8 cellular contexts compared by ENCODE assay signal in genomic region chr3:186932281-186933181, GRCh38. TPM values are rescaled to one million over a fixed set of nuclear protein-coding genes. Genes with fewer than 3 reads are reported as not detected.
DNase-seq lines count a peak whose midpoint lies in the region; ATAC-seq, FAIRE-seq and TF ChIP-seq lines count a peak whose summit lies in the region.

No MANE protein-coding gene starts in this region.

- H3K36me3 ChIP-seq in SK-N-SH (replicated peaks in 1 of 2; ENCODE audit: control insufficient read depth in 1 of 2, insufficient read depth in 2 of 2, low read length in 1 of 2) (no peaks in the 10 kb centered on the region), iPS-18a (ENCODE audit: control insufficient read depth, low read depth, low read length) (peaks cover 19% of the 10 kb centered on the region), spleen (peaks cover 0 to 43% (median 16%) of the 10 kb centered on the region in 6 donors)

- no peaks in the 10 kb centered on the region for H3K79me2 ChIP-seq in SK-N-SH (ENCODE audit: insufficient read depth)

- no peaks in the 10 kb centered on the region for H3K27me3 Mint-ChIP-seq in activated T-helper 2 cell treated with anti-CD3 and anti-CD28 coated beads, Interferon-gamma antibody, Interleukin-2, Interleukin-4, amounts not matched to agents 10 μg/mL and 5 μg/mL and 100 μg/mL, durations not matched to agents 14 hours and 24 hours and 36 hours (ENCODE audit: low read depth)

- peak overlapping the region; percentile 86 for H3K27ac Mint-ChIP-seq in activated T-helper 2 cell treated with anti-CD3 and anti-CD28 coated beads, Interferon-gamma antibody, Interleukin-2, Interleukin-4, amounts not matched to agents 10 μg/mL and 5 μg/mL and 100 μg/mL, durations not matched to agents 14 hours and 24 hours and 36 hours

- H3K4me3 Mint-ChIP-seq in activated T-helper 2 cell treated with anti-CD3 and anti-CD28 coated beads, Interferon-gamma antibody, Interleukin-2, Interleukin-4, amounts not matched to agents 10 μg/mL and 5 μg/mL and 100 μg/mL, durations not matched to agents 14 hours and 24 hours and 36 hours (ENCODE audit: low read depth), result peak overlapping the region; percentile 92

- H3K9me2 ChIP-seq in SK-N-SH, result no peaks in the 10 kb centered on the region

- intact Hi-C loops in activated T-helper 2 cell treated with anti-CD3 and anti-CD28 coated beads, Interferon-gamma antibody, Interleukin-2, Interleukin-4, amounts not matched to agents 10 μg/mL and 5 μg/mL and 100 μg/mL, durations not matched to agents 14 hours and 24 hours and 36 hours (cut with micrococcal nuclease), result loop anchor here (5.0 kb wide), 2 partner anchors 205 to 995 kb away; partner anchors contain the start of genes RPL39L and TRA2B
- intact Hi-C loops in spleen (cut with DNase I; ENCODE audit: low total_unique reads), result no loop called here

- H3K9ac ChIP-seq in SK-N-SH (no peak overlapping the region), iPS-18a (ENCODE audit: low read length) (peak overlapping the region; percentile 88)

- POLR2A ChIA-PET in SK-N-SH (lab: Yijun Ruan, JAX), result no interaction called here

- peaks cover 38% of the 10 kb centered on the region for H3K36me3 Mint-ChIP-seq in activated T-helper 2 cell treated with anti-CD3 and anti-CD28 coated beads, Interferon-gamma antibody, Interleukin-2, Interleukin-4, amounts not matched to agents 10 μg/mL and 5 μg/mL and 100 μg/mL, durations not matched to agents 14 hours and 24 hours and 36 hours (ENCODE audit: low read depth)

- FAIRE-seq in RCC 7860 (lab: Jason Lieb, UNC), result no peak

- peaks cover 7% of the 10 kb centered on the region for H3K9me3 Mint-ChIP-seq in activated T-helper 2 cell treated with anti-CD3 and anti-CD28 coated beads, Interferon-gamma antibody, Interleukin-2, Interleukin-4, amounts not matched to agents 10 μg/mL and 5 μg/mL and 100 μg/mL, durations not matched to agents 14 hours and 24 hours and 36 hours

- peak overlapping the region; percentile 82 to 90; a peak in 2 of 4 replicates for H3K4me3 ChIP-seq in SK-N-SH (ENCODE audit: low read depth in 2 of 2, low read length in 1 of 2)
- peak overlapping the region; percentile 90 for H3K4me3 ChIP-seq in iPS-18a (ENCODE audit: low read length)
- H3K4me3 ChIP-seq in spleen, result peak overlapping the region; percentile 94 to 99 (median 98)

- H3K4me1 Mint-ChIP-seq in activated T-helper 2 cell treated with anti-CD3 and anti-CD28 coated beads, Interferon-gamma antibody, Interleukin-2, Interleukin-4, amounts not matched to agents 10 μg/mL and 5 μg/mL and 100 μg/mL, durations not matched to agents 14 hours and 24 hours and 36 hours (ENCODE audit: low read depth), result peaks cover 53% of the 10 kb centered on the region

- H3K27me3 ChIP-seq in SK-N-SH (ENCODE audit: insufficient read depth), result no peaks in the 10 kb centered on the region
- peaks cover 4% of the 10 kb centered on the region for H3K27me3 ChIP-seq in iPS-18a (ENCODE audit: control insufficient read depth, insufficient read depth, low read length)
- H3K27me3 ChIP-seq in spleen (replicated peaks in 1 of 7), result no peaks in the 10 kb centered on the region

- H3K9me3 ChIP-seq in SK-N-SH (no peaks in the 10 kb centered on the region), iPS-18a (ENCODE audit: control insufficient read depth, low read depth, low read length) (no peaks in the 10 kb centered on the region), spleen (peaks cover 0 to 3% (median 0%) of the 10 kb centered on the region in 8 donors)

- ATAC-seq in SK-N-SH treated with all-trans-retinoic acid at 6 μM for 48 hours (no peak), esophagus mucosa (no peak)

- WGBS in SK-N-SH (ENCODE audit: low lambda C conversion rate), result 75% methylated on average over 14 of the region's 15 CpGs
- WGBS in spleen, 5 donors, result 24 to 33% (median 26%) methylated on average over 15 of the region's 15 CpGs

- peak overlapping the region; percentile 97 for H3K4me2 ChIP-seq in SK-N-SH

- H3K4me1 ChIP-seq in SK-N-SH (ENCODE audit: control insufficient read depth in 1 of 2, insufficient read depth in 2 of 2, low read depth in 1 of 2, low read length in 1 of 2) (peaks cover 8 to 11% of the 10 kb centered on the region in 2 experiments; a peak in 2 of 4 replicates), iPS-18a (ENCODE audit: control insufficient read depth, low read depth, low read length) (peaks cover 20% of the 10 kb centered on the region), spleen (peaks cover 19 to 72% (median 38%) of the 10 kb centered on the region in 6 donors)

- TF ChIP-seq EP300 in SK-N-SH (IDR thresholded peaks at IDR 0.05; ENCODE audit: borderline replicate concordance in 1 of 2, low read depth in 1 of 2, low read length in 1 of 2), result no peak

- DNase-seq in SK-N-SH (no peak), spleen (no peak), NCI-H446 treated with DMSO at 0.1 percent for 48 hours (lab: John Stamatoyannopoulos, UW) (no peak), RCC 7860 (ENCODE audit: low spot score) (no peak)
- DNase-seq in activated T-helper 2 cell treated with anti-CD3 and anti-CD28 coated beads, Interferon-gamma antibody, Interleukin-2, Interleukin-4, amounts not matched to agents 10 μg/mL and 5 μg/mL and 100 μg/mL, durations not matched to agents 14 hours and 24 hours and 36 hours (ENCODE audit: low spot score), result no peak

- TF ChIP-seq CTCF in SK-N-SH (IDR thresholded peaks at IDR 0.05) (no peak), spleen (IDR thresholded peaks at IDR 0.05 in 8 of 11, conservative IDR thresholded peaks at IDR 0.05 in 3 of 11) (no peak)

- TF ChIP-seq POLR2A in spleen (IDR thresholded peaks at IDR 0.05), result peak in 1 of 3 donors; percentile 2

- CTCF ChIA-PET in SK-N-SH (lab: Yijun Ruan, JAX), result interaction anchor here (1.4 to 2.1 kb wide), 4 partner anchors 10 to 83 kb away, joined by 3 to 7 read pairs (median 4); no protein-coding TSS in a partner anchor

- H3F3A ChIP-seq in SK-N-SH (replicated peaks; ENCODE audit: insufficient read depth), result peaks cover 3% of the 10 kb centered on the region

- H4K20me1 ChIP-seq in SK-N-SH (ENCODE audit: insufficient read depth), result no peaks in the 10 kb centered on the region

- no peak for TF ChIP-seq RAD21 in SK-N-SH (IDR thresholded peaks at IDR 0.05; ENCODE audit: low read length)

- H3K27ac ChIP-seq in SK-N-SH (ENCODE audit: low read depth in 2 of 2, low read length in 1 of 2) (no peak overlapping the region), iPS-18a (ENCODE audit: low read length) (no peak overlapping the region), spleen (peak overlapping the region; percentile 89 to 94 (median 93))

- H2AFZ ChIP-seq in SK-N-SH (ENCODE audit: low read depth), result peak overlapping the region; percentile 98

TF ChIP-seq in SK-N-SH, 30 proteins besides CTCF, POLR2A, EP300 and RAD21:
- TF ChIP-seq TCF12 (IDR thresholded peaks at IDR 0.05) (no peak), GATA2 (CRISPR knock-in tag; IDR thresholded peaks at IDR 0.05) (no peak), NRF1 (IDR thresholded peaks at IDR 0.05; ENCODE audit: low read depth, low read length) (no peak)
TF ChIP-seq in SK-N-SH: peak in this region for 0.

TF ChIP-seq in SK-N-SH treated with all-trans-retinoic acid at 6 μM for 48 hours, 23 proteins besides CTCF, POLR2A, EP300 and RAD21:
- TF ChIP-seq ZNF565 (CRISPR knock-in tag; conservative IDR thresholded peaks at IDR 0.05; ENCODE audit: low read depth) (no peak), CREB5 (CRISPR knock-in tag; IDR thresholded peaks at IDR 0.05; ENCODE audit: low read depth) (no peak), PATZ1 (CRISPR knock-in tag; IDR thresholded peaks at IDR 0.05; ENCODE audit: borderline replicate concordance) (no peak), BACH2 (CRISPR knock-in tag; IDR thresholded peaks at IDR 0.05; ENCODE audit: borderline replicate concordance) (no peak), ZC3H10 (CRISPR knock-in tag; IDR thresholded peaks at IDR 0.05) (no peak), ZFP3 (CRISPR knock-in tag; IDR thresholded peaks at IDR 0.05) (no peak)
TF ChIP-seq in SK-N-SH treated with all-trans-retinoic acid at 6 μM for 48 hours: peak in this region for 0.

RNA-seq across cellular contexts. Expression of gene ST6GAL1, which starts 2.2 kb away (rescaled TPM):
- 3.9 and 5.1 TPM in 2 replicates for polyA plus RNA-seq in SK-N-SH (2012; rRNA removed)
- polyA plus RNA-seq in SK-N-SH (2012; cell fraction: cytosol; rRNA removed), result 3.6 and 4.5 TPM in 2 replicates
- 4.8 and 6.4 TPM in 2 replicates for polyA plus RNA-seq in SK-N-SH (2012; cell fraction: nucleus; rRNA removed)
- 78.1 and 85.9 TPM in 2 replicates for total RNA-seq in activated T-helper 2 cell treated with anti-CD3 and anti-CD28 coated beads, Interferon-gamma antibody, Interleukin-2, Interleukin-4, amounts not matched to agents 10 μg/mL and 5 μg/mL and 100 μg/mL, durations not matched to agents 14 hours and 24 hours and 36 hours
- 100 to 1,000 TPM; 160 to 247 (median 211) TPM for total RNA-seq in spleen
- polyA plus RNA-seq in spleen, result 10 to 100 TPM; 46.7 to 67.5 (median 59.3) TPM
- 13.2 TPM for total RNA-seq in esophagus mucosa

Comparison
In these comparisons a context has a peak if more than half of its experiments do, and no peak if none do; other contexts are left out.
1. H3K27ac ChIP-seq: peak in spleen (8 of 8); none in SK-N-SH (0 of 2) and iPS-18a (single experiment).
2. Peak in every context shown above with its lines, with median percentiles within 50 percentile points of each other: H3K4me3 ChIP-seq.